In the genomic region with DNA sequence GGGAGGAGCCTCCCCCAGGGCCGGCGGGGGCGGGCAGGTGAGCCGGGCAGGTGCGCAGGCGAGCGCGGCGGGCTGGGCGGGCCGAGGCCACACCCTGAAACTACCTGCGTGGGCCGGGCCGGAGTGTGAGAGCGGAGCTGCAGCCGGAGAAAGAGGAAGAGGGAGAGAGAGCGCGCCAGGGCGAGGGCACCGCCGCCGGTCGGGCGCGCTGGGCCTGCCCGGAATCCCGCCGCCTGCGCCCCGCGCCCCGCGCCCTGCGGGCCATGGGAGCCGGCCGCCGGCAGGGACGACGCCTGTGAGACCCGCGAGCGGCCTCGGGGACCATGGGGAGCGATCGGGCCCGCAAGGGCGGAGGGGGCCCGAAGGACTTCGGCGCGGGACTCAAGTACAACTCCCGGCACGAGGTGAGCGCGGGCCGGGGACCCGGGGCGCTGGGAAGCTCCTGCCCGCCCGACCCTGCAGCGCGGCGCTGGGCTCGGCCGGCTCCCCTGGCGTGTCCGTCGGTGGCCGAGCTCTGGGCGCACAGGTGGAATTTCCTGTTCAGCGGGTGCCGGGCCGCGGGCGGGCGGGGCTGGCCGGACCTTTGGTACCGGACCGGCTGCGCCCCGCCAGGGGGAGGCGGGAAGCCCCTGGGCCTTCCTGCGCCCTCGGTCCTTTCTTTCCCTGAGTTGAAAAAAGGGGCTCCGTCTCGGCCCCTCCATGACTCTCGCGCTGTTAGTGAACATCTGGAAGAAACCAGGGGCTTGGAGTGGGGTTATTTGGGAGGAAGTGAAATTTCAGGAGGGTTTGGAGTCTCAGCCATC, we compare ENCODE assay signal across 9 cellular contexts. TPM values are rescaled to one million over a fixed set of nuclear protein-coding genes. Genes with fewer than 3 reads are reported as not detected.
DNase-seq lines count a peak whose midpoint lies in the region; ATAC-seq, FAIRE-seq and TF ChIP-seq lines count a peak whose summit lies in the region.
"Had no signal": no experiment of that assay in that cellular context is flagged by ENCODE, and none has a peak within 500 bp of the region (broad histone marks: within the 10 kb centered on the region; RNA-seq: fewer than 3 reads in every experiment).

A gene (plus strand): TSS at position 126 of the 803 bp plus-strand sequence. CDS start 198 bp downstream, at position 324.

- H3K36me3 ChIP-seq in right lobe of liver: no peaks in the 10 kb centered on the region

- H3K9me3 Mint-ChIP-seq in type B pancreatic cell: no peaks in the 10 kb centered on the region

- H3K27me3 ChIP-seq in right lobe of liver: no peaks in the 10 kb centered on the region

- in situ Hi-C loops in astrocyte of the cerebellum (cut with HindIII; ENCODE audit: low sequenced_read_pairs): no loop called here

- no CpG with 5 or more reads among the region's 88 CpGs for WGBS in right lobe of liver (ENCODE audit: insufficient coverage, low coverage, low lambda C conversion rate, missing lambda C conversion rate)

- peaks cover 20% of the 10 kb centered on the region for H3K4me1 Mint-ChIP-seq in type B pancreatic cell (ENCODE audit: unreplicated experiment)

- TF ChIP-seq POLR2A in GM12892 (IDR thresholded peaks at IDR 0.05; ENCODE audit: low read depth, low read length) (no peak), right lobe of liver (IDR thresholded peaks at IDR 0.05) (peak; percentile 60)

- intact Hi-C loops in right lobe of liver (cut with DNase I): no loop called here

- peak within 1 kb of the TSS; percentile 90 for H3K4me3 Mint-ChIP-seq in type B pancreatic cell

- H3K27ac ChIP-seq in right lobe of liver: no peak within 1 kb of the TSS

- TF ChIP-seq CTCF in astrocyte of the cerebellum (IDR thresholded peaks at IDR 0.05; ENCODE audit: low read depth, low read length, missing control alignments) (no peak), right lobe of liver (IDR thresholded peaks at IDR 0.05) (no peak), type B pancreatic cell (conservative IDR thresholded peaks at IDR 0.05) (no peak)

- DNase-seq in GM12892 (ENCODE audit: insufficient read length) (peak; percentile 44), NAMALWA (ENCODE audit: low spot score) (peak; percentile 54), astrocyte of the cerebellum (ENCODE audit: low read depth) (no peak), right lobe of liver (peak in 2 of 3 donors; percentile 63 to 68), type B pancreatic cell (ENCODE audit: extremely low spot score, unreplicated experiment) (no peak)

- H3K9me3 ChIP-seq in right lobe of liver: no peaks in the 10 kb centered on the region

- ATAC-seq in right lobe of liver (peak; percentile 49 to 53 (median 51)), GM21786 (IDR thresholded peaks at IDR 0.05; ENCODE audit: unreplicated experiment) (no peak), GM21360 (IDR thresholded peaks at IDR 0.05; ENCODE audit: unreplicated experiment) (no peak), GM21619 (IDR thresholded peaks at IDR 0.05; ENCODE audit: unreplicated experiment) (no peak)

- peaks cover 0 to 21% (median 2%) of the 10 kb centered on the region in 4 donors for H3K4me1 ChIP-seq in right lobe of liver

- peak within 1 kb of the TSS; percentile 92 for H3K27ac Mint-ChIP-seq in type B pancreatic cell

- peaks cover 58% of the 10 kb centered on the region for H3K27me3 Mint-ChIP-seq in type B pancreatic cell

- H3K4me3 ChIP-seq in astrocyte of the cerebellum (ENCODE audit: low read depth, low read length) (peak within 1 kb of the TSS; percentile 14), right lobe of liver (peak within 1 kb of the TSS; percentile 49 to 58 (median 53))

- peaks cover 4% of the 10 kb centered on the region for H3K36me3 Mint-ChIP-seq in type B pancreatic cell

- no peak for FAIRE-seq in GM12892 (lab: Jason Lieb, UNC)

RNA-seq across cellular contexts. Expression of the gene that starts here (rescaled TPM):
- 0.34 TPM for polyA plus RNA-seq in GM12892 (2012; ENCODE audit: missing spikeins)
- total RNA-seq in right lobe of liver (10 to 100 TPM in 3 of 6 experiments, 1 to 10 TPM in 3; 2.5 to 16.7 (median 10.8) TPM), type B pancreatic cell (ENCODE audit: low replicate concordance) (71.7 and 170 TPM in 2 replicates)
- total RNA-seq: myocyte had no signal

Comparison
In these comparisons a context has a peak if more than half of its experiments do, and no peak if none do; other contexts are left out.
1. DNase-seq: peak in GM12892 (single experiment), NAMALWA (single experiment) and right lobe of liver (2 of 3); none in astrocyte of the cerebellum (single experiment) and type B pancreatic cell (single experiment).
2. ATAC-seq: peak in right lobe of liver (4 of 4); none in GM21786 (single experiment), GM21360 (single experiment) and GM21619 (single experiment).